Comparison of ENCODE assay signal across 17 cellular contexts in genomic region chr1:204447220-204447619, GRCh38. TPM values are rescaled to one million over a fixed set of nuclear protein-coding genes. Genes with fewer than 3 reads are reported as not detected.
DNase-seq lines count a peak whose midpoint lies in the region; ATAC-seq and TF ChIP-seq lines count a peak whose summit lies in the region.
"Had no signal": no experiment of that assay in that cellular context is flagged by ENCODE, and none has a peak within 500 bp of the region (broad histone marks: within the 10 kb centered on the region; RNA-seq: fewer than 3 reads in every experiment).

No MANE protein-coding gene starts in this region.

- no peak for TF ChIP-seq CTCF in ascending aorta (IDR thresholded peaks at IDR 0.05)

- H3K27ac ChIP-seq in ascending aorta: peak overlapping the region; percentile 19 to 58
- H3K27ac ChIP-seq: SJCRH30, vagina had no signal

- CTCF ChIA-PET in activated naive CD4-positive, alpha-beta T cell treated with anti-CD3 and anti-CD28 coated beads for 36 hours (lab: Charles Lee): interaction anchor here (0.6 to 28.3 kb wide), 15 partner anchors 9 to 114 kb away, joined by 3 to 859 read pairs (median 7); partner anchors contain the start of genes MDM4 and PIK3C2B

- no peaks in the 10 kb centered on the region for H3K27me3 Mint-ChIP-seq in activated naive CD4-positive, alpha-beta T cell treated with anti-CD3 and anti-CD28 coated beads for 36 hours (ENCODE audit: low read depth)
- H3K27me3 Mint-ChIP-seq in naive B cell: no peaks in the 10 kb centered on the region
- H3K27me3 Mint-ChIP-seq in stimulated activated naive B cell treated with anti-CD40 and anti-IgM and Interleukin-4, amounts not matched to agents 10 μg/mL and 1 μg/mL and 100 μg/mL, for 72 hours: no peaks in the 10 kb centered on the region
- H3K27me3 Mint-ChIP-seq: activated naive CD4-positive, alpha-beta T cell treated with anti-CD3 and anti-CD28 coated beads, Interleukin-2, amount 50 U/mL, for 24 hours; CD4-positive, CD25-positive, alpha-beta regulatory T cell had no signal

- no peaks in the 10 kb centered on the region for H3K9me3 Mint-ChIP-seq in activated naive CD4-positive, alpha-beta T cell treated with anti-CD3 and anti-CD28 coated beads for 36 hours
- H3K9me3 Mint-ChIP-seq in naive B cell: no peaks in the 10 kb centered on the region
- no peaks in the 10 kb centered on the region for H3K9me3 Mint-ChIP-seq in stimulated activated naive B cell treated with anti-CD40 and anti-IgM and Interleukin-4, amounts not matched to agents 10 μg/mL and 1 μg/mL and 100 μg/mL, for 72 hours
- H3K9me3 Mint-ChIP-seq: activated naive CD4-positive, alpha-beta T cell treated with anti-CD3 and anti-CD28 coated beads, Interleukin-2, amount 50 U/mL, for 24 hours; CD4-positive, CD25-positive, alpha-beta regulatory T cell; T-helper 2 cell treated with Interferon-gamma antibody and Interleukin-4, amounts not matched to agents 5 μg/mL and 100 μg/mL, for 36 hours had no signal

- H3K9me3 ChIP-seq in ascending aorta: no peaks in the 10 kb centered on the region
- H3K9me3 ChIP-seq: SJCRH30, vagina had no signal

- no peak for ATAC-seq in naive B cell (ENCODE audit: low read depth in 2 of 2)
- ATAC-seq in stimulated activated naive B cell treated with anti-CD40 and anti-IgM and Interleukin-4, amounts not matched to agents 10 μg/mL and 1 μg/mL and 100 μg/mL, for 72 hours (replicated peaks): no peak
- no peak for ATAC-seq in GM21515 (IDR thresholded peaks at IDR 0.05; ENCODE audit: unreplicated experiment)
- no peak for ATAC-seq in left colon

- peaks cover 11 to 47% of the 10 kb centered on the region in 2 donors for H3K4me1 ChIP-seq in ascending aorta

- H3K4me3 Mint-ChIP-seq in activated naive CD4-positive, alpha-beta T cell treated with anti-CD3 and anti-CD28 coated beads for 36 hours: no peak overlapping the region
- peak overlapping the region in 7 of 8 donors; percentile 6 to 83 (median 65) for H3K4me3 Mint-ChIP-seq in naive B cell
- no peak overlapping the region for H3K4me3 Mint-ChIP-seq in stimulated activated naive B cell treated with anti-CD40 and anti-IgM and Interleukin-4, amounts not matched to agents 10 μg/mL and 1 μg/mL and 100 μg/mL, for 72 hours
- H3K4me3 Mint-ChIP-seq: activated naive CD4-positive, alpha-beta T cell treated with anti-CD3 and anti-CD28 coated beads, Interleukin-2, amount 50 U/mL, for 24 hours; T-helper 2 cell treated with Interferon-gamma antibody and Interleukin-4, amounts not matched to agents 5 μg/mL and 100 μg/mL, for 36 hours had no signal

- H3K27ac Mint-ChIP-seq in activated naive CD4-positive, alpha-beta T cell treated with anti-CD3 and anti-CD28 coated beads for 36 hours: peak overlapping the region; percentile 46
- peak overlapping the region; percentile 18 to 99 (median 90) for H3K27ac Mint-ChIP-seq in naive B cell
- H3K27ac Mint-ChIP-seq in stimulated activated naive B cell treated with anti-CD40 and anti-IgM and Interleukin-4, amounts not matched to agents 10 μg/mL and 1 μg/mL and 100 μg/mL, for 72 hours: peak overlapping the region; percentile 31
- H3K27ac Mint-ChIP-seq: activated naive CD4-positive, alpha-beta T cell treated with anti-CD3 and anti-CD28 coated beads, Interleukin-2, amount 50 U/mL, for 24 hours had no signal

- peaks cover 60% of the 10 kb centered on the region for H3K4me1 Mint-ChIP-seq in activated naive CD4-positive, alpha-beta T cell treated with anti-CD3 and anti-CD28 coated beads for 36 hours (ENCODE audit: low read depth)
- H3K4me1 Mint-ChIP-seq in naive B cell: peaks cover 53 to 72% (median 63%) of the 10 kb centered on the region in 3 donors
- H3K4me1 Mint-ChIP-seq in stimulated activated naive B cell treated with anti-CD40 and anti-IgM and Interleukin-4, amounts not matched to agents 10 μg/mL and 1 μg/mL and 100 μg/mL, for 72 hours: peaks cover 59 to 67% of the 10 kb centered on the region in 2 donors

- peaks cover 16 to 49% of the 10 kb centered on the region in 2 donors for H3K36me3 ChIP-seq in ascending aorta
- H3K36me3 ChIP-seq: SJCRH30 had no signal

- intact Hi-C loops in activated naive CD4-positive, alpha-beta T cell treated with anti-CD3 and anti-CD28 coated beads for 36 hours (cut with micrococcal nuclease): loop anchor here (2.0 to 10.0 kb wide), 2 partner anchors 18 to 318 kb away; no protein-coding TSS in a partner anchor
- intact Hi-C loops in ascending aorta (cut with DNase I) (loop anchor here (2.0 kb wide), 2 partner anchors 20 to 48 kb away; partner anchors contain the start of gene PIK3C2B), left colon (cut with DNase I, micrococcal nuclease) (loop anchor here (5.0 kb wide), 2 partner anchors 50 to 55 kb away; no protein-coding TSS in a partner anchor)

- H3K36me3 Mint-ChIP-seq in activated naive CD4-positive, alpha-beta T cell treated with anti-CD3 and anti-CD28 coated beads for 36 hours (ENCODE audit: low read depth): peaks cover 43% of the 10 kb centered on the region
- H3K36me3 Mint-ChIP-seq in naive B cell: peaks cover 25 to 57% of the 10 kb centered on the region in 2 donors
- H3K36me3 Mint-ChIP-seq in stimulated activated naive B cell treated with anti-CD40 and anti-IgM and Interleukin-4, amounts not matched to agents 10 μg/mL and 1 μg/mL and 100 μg/mL, for 72 hours: peaks cover 71 to 89% of the 10 kb centered on the region in 2 donors

- no peak for DNase-seq in activated naive CD4-positive, alpha-beta T cell treated with anti-CD3 and anti-CD28 coated beads for 36 hours
- no peak for DNase-seq in activated naive CD4-positive, alpha-beta T cell treated with Interleukin-2 at 50 U/mL for 16 hours
- DNase-seq in ascending aorta (ENCODE audit: low spot score in 2 of 2): no peak
- no peak for DNase-seq in naive B cell
- no peak for DNase-seq in stimulated activated naive B cell treated with anti-CD40 and anti-IgM and Interleukin-4, amounts not matched to agents 10 μg/mL and 1 μg/mL and 100 μg/mL, for 72 hours
- DNase-seq in left colon: no peak
- no peak for DNase-seq in NOMO-1 (lab: John Stamatoyannopoulos, UW; ENCODE audit: unreplicated experiment in 2 of 2)
- DNase-seq: activated CD4-positive, CD25-positive, alpha-beta regulatory T cell treated with anti-CD3 and anti-CD28 coated beads, Interleukin-2, amount 50 U/mL, for 72 hours; CD4-positive, CD25-positive, alpha-beta regulatory T cell; HCEC 1CT; small intestine had no signal

- H3K4me3 ChIP-seq in ascending aorta: no peak overlapping the region
- H3K4me3 ChIP-seq: lung, SJCRH30, vagina had no signal

- no peaks in the 10 kb centered on the region for H3K27me3 ChIP-seq in ascending aorta
- H3K27me3 ChIP-seq: SJCRH30, vagina had no signal

RNA-seq across cellular contexts. Expression of gene PPP1R15B, which starts 35.6 kb away (rescaled TPM):
- total RNA-seq in activated naive CD4-positive, alpha-beta T cell treated with anti-CD3 and anti-CD28 coated beads for 36 hours: 10 to 100 TPM; 63.7 to 65.6 TPM
- total RNA-seq in ascending aorta (36.1 TPM), left colon (10 to 100 TPM; 61.4 to 72.2 TPM)
- 10 to 100 TPM; 18.5 to 39.0 (median 33.0) TPM for polyA plus RNA-seq in naive B cell (ENCODE audit: low read depth in 6 of 6)

RNA-seq across cellular contexts. Expression of gene PIK3C2B, which starts 47.4 kb away (rescaled TPM):
- 10 to 100 TPM; 61.0 to 65.4 TPM for total RNA-seq in activated naive CD4-positive, alpha-beta T cell treated with anti-CD3 and anti-CD28 coated beads for 36 hours
- 129 TPM for total RNA-seq in ascending aorta
- 10 to 100 TPM in 3 of 6 donors, 1 to 10 TPM in 2, not detected in 1; 8.5 to 16.9 (median 10.6) TPM for polyA plus RNA-seq in naive B cell (ENCODE audit: low read depth in 6 of 6)
- 10 to 100 TPM; 78.5 to 82.0 TPM for total RNA-seq in left colon

Comparison
In these comparisons a context has a peak if more than half of its experiments do, and no peak if none do; other contexts are left out.
1. H3K27ac Mint-ChIP-seq: peak in every context shown above with its lines; median percentile 90 in naive B cell; 46 in activated naive CD4-positive, alpha-beta T cell treated with anti-CD3 and anti-CD28 coated beads for 36 hours; 31 in stimulated activated naive B cell treated with anti-CD40 and anti-IgM and Interleukin-4, amounts not matched to agents 10 μg/mL and 1 μg/mL and 100 μg/mL, for 72 hours.
2. H3K4me3 Mint-ChIP-seq: peak in naive B cell (7 of 8); none in activated naive CD4-positive, alpha-beta T cell treated with anti-CD3 and anti-CD28 coated beads for 36 hours (single experiment) and stimulated activated naive B cell treated with anti-CD40 and anti-IgM and Interleukin-4, amounts not matched to agents 10 μg/mL and 1 μg/mL and 100 μg/mL, for 72 hours (0 of 2).